In the genomic region with DNA sequence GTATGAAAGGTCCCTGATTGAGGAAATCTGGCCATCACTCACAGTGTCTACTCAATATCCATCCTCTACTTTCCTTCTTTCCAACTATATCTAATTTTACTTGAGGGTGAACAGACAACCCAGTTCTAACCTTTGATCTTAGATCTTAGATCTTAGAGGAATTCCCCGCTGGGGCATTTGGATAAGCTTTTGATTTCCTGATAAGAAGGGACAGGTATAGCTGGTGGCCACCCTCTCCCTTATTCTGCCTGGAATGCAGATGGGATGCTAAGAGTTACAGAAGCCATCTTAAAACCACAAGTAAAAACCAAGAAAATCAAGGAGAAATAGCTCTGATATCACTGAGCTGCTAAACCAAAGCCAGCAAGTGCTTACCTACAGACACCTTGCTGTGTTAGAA, we compare ENCODE assay signal across 22 cellular contexts.
"Had no signal": no experiment of that assay in that cellular context is flagged by ENCODE, and none has a peak within 500 bp of the region (broad histone marks: within the 10 kb centered on the region; RNA-seq: fewer than 3 reads in every experiment).

No MANE protein-coding gene starts in this region.

- ATAC-seq: effector memory CD8-positive, alpha-beta T cell; esophagus mucosa; foreskin keratinocyte; gastrocnemius medialis; gastroesophageal sphincter; heart left ventricle; heart right ventricle had no signal

- H3K36me3 ChIP-seq: colonic mucosa, esophagus squamous epithelium, gastrocnemius medialis, gastroesophageal sphincter, heart left ventricle, heart right ventricle had no signal

- H3K9me3 ChIP-seq: colonic mucosa, esophagus squamous epithelium, gastrocnemius medialis, gastroesophageal sphincter, heart left ventricle, heart right ventricle had no signal

- H3K27ac ChIP-seq: colonic mucosa, coronary artery, dorsolateral prefrontal cortex, epithelial cell of prostate, esophagus squamous epithelium, foreskin keratinocyte, gastrocnemius medialis, gastroesophageal sphincter, heart left ventricle, heart right ventricle had no signal

- DNase-seq: colonic mucosa; cortex of kidney; dermis blood vessel endothelial cell; dorsolateral prefrontal cortex; effector CD4-positive, alpha-beta T cell; effector CD8-positive, alpha-beta T cell; effector memory CD4-positive, alpha-beta T cell; effector memory CD8-positive, alpha-beta T cell; endodermal cell; erythroblast; esophagus squamous epithelium; foreskin fibroblast; foreskin keratinocyte; foreskin melanocyte; gastrocnemius medialis; glutamatergic neuron; heart left ventricle; heart right ventricle had no signal

- H3K4me1 ChIP-seq: colonic mucosa, esophagus squamous epithelium, gastrocnemius medialis, gastroesophageal sphincter had no signal

- H3K4me3 ChIP-seq: colonic mucosa, coronary artery, dorsolateral prefrontal cortex, esophagus squamous epithelium, gastrocnemius medialis, gastroesophageal sphincter, heart left ventricle, heart right ventricle had no signal

- H3K27me3 ChIP-seq: colonic mucosa, dorsolateral prefrontal cortex, esophagus squamous epithelium, foreskin keratinocyte, gastrocnemius medialis, gastroesophageal sphincter, heart left ventricle, heart right ventricle had no signal
